ENCODE assay signal across 14 cellular contexts in genomic region chr13:34037636-34038325, GRCh38.
DNase-seq lines count a peak whose midpoint lies in the region; ATAC-seq lines count a peak whose summit lies in the region.
"Had no signal": no experiment of that assay in that cellular context is flagged by ENCODE, and none has a peak within 500 bp of the region (broad histone marks: within the 10 kb centered on the region; RNA-seq: fewer than 3 reads in every experiment).

No MANE protein-coding gene starts in this region.

- H3K27me3 ChIP-seq in NT2/D1 (ENCODE audit: insufficient read depth, insufficient read length) = no peaks in the 10 kb centered on the region
- H3K27me3 ChIP-seq in right cardiac atrium (ENCODE audit: control insufficient read depth, insufficient read depth) = no peaks in the 10 kb centered on the region
- H3K27me3 ChIP-seq: upper lobe of right lung had no signal

- no peak overlapping the region for H3K9ac ChIP-seq in NT2/D1 (ENCODE audit: insufficient read length, low read depth)

- H3K36me3 ChIP-seq in NT2/D1 (ENCODE audit: insufficient read depth, insufficient read length, low read length) = no peaks in the 10 kb centered on the region
- H3K36me3 ChIP-seq: upper lobe of right lung had no signal

- H3K4me3 ChIP-seq in NT2/D1 (ENCODE audit: insufficient read length, low read depth) (no peak overlapping the region), right cardiac atrium (ENCODE audit: low read length) (no peak overlapping the region)
- H3K4me3 ChIP-seq: upper lobe of right lung had no signal

- H3K27ac ChIP-seq in right cardiac atrium (ENCODE audit: low read length) = no peak overlapping the region
- H3K27ac ChIP-seq: upper lobe of right lung had no signal

- no peaks in the 10 kb centered on the region for H3K9me3 ChIP-seq in NT2/D1 (ENCODE audit: insufficient read depth, low read length)
- no peaks in the 10 kb centered on the region for H3K9me3 ChIP-seq in right cardiac atrium (ENCODE audit: control insufficient read depth, low read length)
- H3K9me3 ChIP-seq: upper lobe of right lung had no signal

- intact Hi-C loops in right cardiac atrium (cut with DNase I) = no loop called here

- DNase-seq in NT2/D1 (ENCODE audit: low read depth, low spot score) = peak; percentile 20
- DNase-seq in islet precursor cell = peak; percentile 78
- DNase-seq in right cardiac atrium = no peak
- DNase-seq in stimulated activated CD4-positive, alpha-beta T cell treated with anti-CD3 and anti-CD28 coated beads, Interleukin-1b, Interleukin-23, amount 100 ng/mL, for 48 hours = no peak
- no peak for DNase-seq in activated T-cell treated with anti-CD3 and anti-CD28 coated beads, Interleukin-2, amount 50 U/mL, for 1 hour
- no peak for DNase-seq in amygdala (lab: John Stamatoyannopoulos, UW)
- DNase-seq: activated naive CD4-positive, alpha-beta T cell treated with Interleukin-2 at 50 U/mL for 16 hours; HFFc6; NCI-H1930; NCI-H82; stimulated activated CD4-positive, alpha-beta T cell treated with anti-CD3 and anti-CD28 coated beads, Interleukin-4, amount 100 ng/mL, for 1 hour; upper lobe of right lung had no signal

- 84% methylated on average over 6 of the region's 6 CpGs for WGBS in right cardiac atrium

- ATAC-seq in GM18498 (IDR thresholded peaks at IDR 0.05; ENCODE audit: unreplicated experiment) = peak; percentile 35
- peak; percentile 55 for ATAC-seq in HG02588 (IDR thresholded peaks at IDR 0.05; ENCODE audit: unreplicated experiment)
- ATAC-seq in right cardiac atrium = no peak
- ATAC-seq: upper lobe of right lung had no signal

- H3K4me1 ChIP-seq in NT2/D1 (ENCODE audit: insufficient read depth, insufficient read length) (peaks cover 3% of the 10 kb centered on the region), right cardiac atrium (ENCODE audit: control insufficient read depth, insufficient read depth, low read length) (no peaks in the 10 kb centered on the region)
- H3K4me1 ChIP-seq: upper lobe of right lung had no signal

Comparison
In these comparisons a context has a peak if more than half of its experiments do, and no peak if none do; other contexts are left out.
1. ATAC-seq: peak in GM18498 (single experiment) and HG02588 (single experiment); none in right cardiac atrium (0 of 2).
2. DNase-seq: peak in NT2/D1 (single experiment) and islet precursor cell (single experiment); none in right cardiac atrium (0 of 3), stimulated activated CD4-positive, alpha-beta T cell treated with anti-CD3 and anti-CD28 coated beads, Interleukin-1b, Interleukin-23, amount 100 ng/mL, for 48 hours (single experiment), activated T-cell treated with anti-CD3 and anti-CD28 coated beads, Interleukin-2, amount 50 U/mL, for 1 hour (single experiment) and amygdala (0 of 56).